1 cellular context compared by ENCODE assay signal in the genomic region with DNA sequence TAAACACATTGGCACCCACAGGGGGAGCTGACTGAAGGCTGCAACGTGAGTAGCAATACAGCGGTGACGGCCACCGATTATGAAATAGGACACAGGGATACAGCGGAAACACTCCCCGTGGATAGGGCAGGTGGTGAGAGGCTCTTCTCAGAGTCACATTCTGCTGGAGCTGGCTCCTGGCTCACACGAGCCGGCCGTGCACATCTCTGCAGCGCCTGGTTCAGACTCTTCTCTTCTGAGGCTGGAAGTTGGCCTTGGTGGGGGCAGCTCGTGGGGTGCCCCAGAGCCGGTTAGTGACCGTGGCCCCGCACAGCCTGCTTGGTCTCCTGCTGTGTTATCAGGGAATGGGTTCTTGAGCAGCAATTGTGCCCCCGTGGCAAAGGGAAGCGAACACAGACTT.
TF ChIP-seq lines count a peak whose summit lies in the region.

No MANE protein-coding gene starts in this region.

TF ChIP-seq in K562, 482 proteins besides CTCF, POLR2A, EP300 and RAD21:
- TF ChIP-seq, protein P1, sequence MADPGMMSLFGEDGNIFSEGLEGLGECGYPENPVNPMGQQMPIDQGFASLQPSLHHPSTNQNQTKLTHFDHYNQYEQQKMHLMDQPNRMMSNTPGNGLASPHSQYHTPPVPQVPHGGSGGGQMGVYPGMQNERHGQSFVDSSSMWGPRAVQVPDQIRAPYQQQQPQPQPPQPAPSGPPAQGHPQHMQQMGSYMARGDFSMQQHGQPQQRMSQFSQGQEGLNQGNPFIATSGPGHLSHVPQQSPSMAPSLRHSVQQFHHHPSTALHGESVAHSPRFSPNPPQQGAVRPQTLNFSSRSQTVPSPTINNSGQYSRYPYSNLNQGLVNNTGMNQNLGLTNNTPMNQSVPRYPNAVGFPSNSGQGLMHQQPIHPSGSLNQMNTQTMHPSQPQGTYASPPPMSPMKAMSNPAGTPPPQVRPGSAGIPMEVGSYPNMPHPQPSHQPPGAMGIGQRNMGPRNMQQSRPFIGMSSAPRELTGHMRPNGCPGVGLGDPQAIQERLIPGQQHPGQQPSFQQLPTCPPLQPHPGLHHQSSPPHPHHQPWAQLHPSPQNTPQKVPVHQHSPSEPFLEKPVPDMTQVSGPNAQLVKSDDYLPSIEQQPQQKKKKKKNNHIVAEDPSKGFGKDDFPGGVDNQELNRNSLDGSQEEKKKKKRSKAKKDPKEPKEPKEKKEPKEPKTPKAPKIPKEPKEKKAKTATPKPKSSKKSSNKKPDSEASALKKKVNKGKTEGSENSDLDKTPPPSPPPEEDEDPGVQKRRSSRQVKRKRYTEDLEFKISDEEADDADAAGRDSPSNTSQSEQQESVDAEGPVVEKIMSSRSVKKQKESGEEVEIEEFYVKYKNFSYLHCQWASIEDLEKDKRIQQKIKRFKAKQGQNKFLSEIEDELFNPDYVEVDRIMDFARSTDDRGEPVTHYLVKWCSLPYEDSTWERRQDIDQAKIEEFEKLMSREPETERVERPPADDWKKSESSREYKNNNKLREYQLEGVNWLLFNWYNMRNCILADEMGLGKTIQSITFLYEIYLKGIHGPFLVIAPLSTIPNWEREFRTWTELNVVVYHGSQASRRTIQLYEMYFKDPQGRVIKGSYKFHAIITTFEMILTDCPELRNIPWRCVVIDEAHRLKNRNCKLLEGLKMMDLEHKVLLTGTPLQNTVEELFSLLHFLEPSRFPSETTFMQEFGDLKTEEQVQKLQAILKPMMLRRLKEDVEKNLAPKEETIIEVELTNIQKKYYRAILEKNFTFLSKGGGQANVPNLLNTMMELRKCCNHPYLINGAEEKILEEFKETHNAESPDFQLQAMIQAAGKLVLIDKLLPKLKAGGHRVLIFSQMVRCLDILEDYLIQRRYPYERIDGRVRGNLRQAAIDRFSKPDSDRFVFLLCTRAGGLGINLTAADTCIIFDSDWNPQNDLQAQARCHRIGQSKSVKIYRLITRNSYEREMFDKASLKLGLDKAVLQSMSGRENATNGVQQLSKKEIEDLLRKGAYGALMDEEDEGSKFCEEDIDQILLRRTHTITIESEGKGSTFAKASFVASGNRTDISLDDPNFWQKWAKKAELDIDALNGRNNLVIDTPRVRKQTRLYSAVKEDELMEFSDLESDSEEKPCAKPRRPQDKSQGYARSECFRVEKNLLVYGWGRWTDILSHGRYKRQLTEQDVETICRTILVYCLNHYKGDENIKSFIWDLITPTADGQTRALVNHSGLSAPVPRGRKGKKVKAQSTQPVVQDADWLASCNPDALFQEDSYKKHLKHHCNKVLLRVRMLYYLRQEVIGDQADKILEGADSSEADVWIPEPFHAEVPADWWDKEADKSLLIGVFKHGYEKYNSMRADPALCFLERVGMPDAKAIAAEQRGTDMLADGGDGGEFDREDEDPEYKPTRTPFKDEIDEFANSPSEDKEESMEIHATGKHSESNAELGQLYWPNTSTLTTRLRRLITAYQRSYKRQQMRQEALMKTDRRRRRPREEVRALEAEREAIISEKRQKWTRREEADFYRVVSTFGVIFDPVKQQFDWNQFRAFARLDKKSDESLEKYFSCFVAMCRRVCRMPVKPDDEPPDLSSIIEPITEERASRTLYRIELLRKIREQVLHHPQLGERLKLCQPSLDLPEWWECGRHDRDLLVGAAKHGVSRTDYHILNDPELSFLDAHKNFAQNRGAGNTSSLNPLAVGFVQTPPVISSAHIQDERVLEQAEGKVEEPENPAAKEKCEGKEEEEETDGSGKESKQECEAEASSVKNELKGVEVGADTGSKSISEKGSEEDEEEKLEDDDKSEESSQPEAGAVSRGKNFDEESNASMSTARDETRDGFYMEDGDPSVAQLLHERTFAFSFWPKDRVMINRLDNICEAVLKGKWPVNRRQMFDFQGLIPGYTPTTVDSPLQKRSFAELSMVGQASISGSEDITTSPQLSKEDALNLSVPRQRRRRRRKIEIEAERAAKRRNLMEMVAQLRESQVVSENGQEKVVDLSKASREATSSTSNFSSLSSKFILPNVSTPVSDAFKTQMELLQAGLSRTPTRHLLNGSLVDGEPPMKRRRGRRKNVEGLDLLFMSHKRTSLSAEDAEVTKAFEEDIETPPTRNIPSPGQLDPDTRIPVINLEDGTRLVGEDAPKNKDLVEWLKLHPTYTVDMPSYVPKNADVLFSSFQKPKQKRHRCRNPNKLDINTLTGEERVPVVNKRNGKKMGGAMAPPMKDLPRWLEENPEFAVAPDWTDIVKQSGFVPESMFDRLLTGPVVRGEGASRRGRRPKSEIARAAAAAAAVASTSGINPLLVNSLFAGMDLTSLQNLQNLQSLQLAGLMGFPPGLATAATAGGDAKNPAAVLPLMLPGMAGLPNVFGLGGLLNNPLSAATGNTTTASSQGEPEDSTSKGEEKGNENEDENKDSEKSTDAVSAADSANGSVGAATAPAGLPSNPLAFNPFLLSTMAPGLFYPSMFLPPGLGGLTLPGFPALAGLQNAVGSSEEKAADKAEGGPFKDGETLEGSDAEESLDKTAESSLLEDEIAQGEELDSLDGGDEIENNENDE (IDR thresholded peaks at IDR 0.05; ENCODE audit: low read depth, low read length): no peak
- TF ChIP-seq, protein P2, sequence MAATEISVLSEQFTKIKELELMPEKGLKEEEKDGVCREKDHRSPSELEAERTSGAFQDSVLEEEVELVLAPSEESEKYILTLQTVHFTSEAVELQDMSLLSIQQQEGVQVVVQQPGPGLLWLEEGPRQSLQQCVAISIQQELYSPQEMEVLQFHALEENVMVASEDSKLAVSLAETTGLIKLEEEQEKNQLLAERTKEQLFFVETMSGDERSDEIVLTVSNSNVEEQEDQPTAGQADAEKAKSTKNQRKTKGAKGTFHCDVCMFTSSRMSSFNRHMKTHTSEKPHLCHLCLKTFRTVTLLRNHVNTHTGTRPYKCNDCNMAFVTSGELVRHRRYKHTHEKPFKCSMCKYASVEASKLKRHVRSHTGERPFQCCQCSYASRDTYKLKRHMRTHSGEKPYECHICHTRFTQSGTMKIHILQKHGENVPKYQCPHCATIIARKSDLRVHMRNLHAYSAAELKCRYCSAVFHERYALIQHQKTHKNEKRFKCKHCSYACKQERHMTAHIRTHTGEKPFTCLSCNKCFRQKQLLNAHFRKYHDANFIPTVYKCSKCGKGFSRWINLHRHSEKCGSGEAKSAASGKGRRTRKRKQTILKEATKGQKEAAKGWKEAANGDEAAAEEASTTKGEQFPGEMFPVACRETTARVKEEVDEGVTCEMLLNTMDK (IDR thresholded peaks at IDR 0.05; ENCODE audit: borderline replicate concordance, insufficient read depth, low read depth, low read length, poor library complexity, severe bottlenecking): peak; percentile 4
